ENCODE assay signal across 15 cellular contexts in the genomic region with DNA sequence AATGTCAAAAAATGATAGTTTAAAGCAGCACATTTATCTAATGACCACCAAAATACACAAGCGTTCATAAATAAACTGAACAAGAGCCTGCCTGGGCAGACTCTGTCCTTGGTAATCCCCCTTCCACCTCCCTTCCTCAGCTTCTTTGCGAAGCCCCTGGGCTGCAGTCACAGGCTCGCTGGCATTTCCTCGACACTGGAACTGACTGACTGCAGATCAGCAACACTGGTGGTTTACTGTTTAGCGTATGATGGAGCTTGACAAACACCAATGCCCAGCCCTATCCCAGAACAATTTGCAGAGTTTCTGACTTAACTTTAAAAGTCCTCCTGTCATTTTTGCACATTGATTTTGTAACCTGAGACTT. TPM values are rescaled to one million over a fixed set of nuclear protein-coding genes. Genes with fewer than 3 reads are reported as not detected.
DNase-seq lines count a peak whose midpoint lies in the region; ATAC-seq, FAIRE-seq and TF ChIP-seq lines count a peak whose summit lies in the region.
"Had no signal": no experiment of that assay in that cellular context is flagged by ENCODE, and none has a peak within 500 bp of the region (broad histone marks: within the 10 kb centered on the region; RNA-seq: fewer than 3 reads in every experiment).

No MANE protein-coding gene starts in this region.

- H3K9me3 ChIP-seq in small intestine (ENCODE audit: control insufficient read depth, low read depth) = no peaks in the 10 kb centered on the region
- no peaks in the 10 kb centered on the region for H3K9me3 ChIP-seq in Peyer's patch
- H3K9me3 ChIP-seq: esophagus muscularis mucosa had no signal

- no peaks in the 10 kb centered on the region for H3K9me3 Mint-ChIP-seq in T-helper 2 cell treated with Interferon-gamma antibody and Interleukin-4, amounts not matched to agents 5 μg/mL and 100 μg/mL, for 36 hours
- H3K9me3 Mint-ChIP-seq: immature natural killer cell; natural killer cell treated with Interleukin-12 subunit alpha and Interleukin-12 subunit beta and Interleukin-15 and Interleukin-18, amount 100 ng/mL, for 72 hours; T-helper 1 cell treated with Interleukin-12 subunit alpha and Interleukin-12 subunit beta and Interleukin-4 antibody, amounts not matched to agents 30 μg/mL and 1 μg/mL, for 36 hours had no signal

- peak; percentile 23 for DNase-seq in GM10266 (ENCODE audit: extremely low spot score)
- no peak for DNase-seq in small intestine
- no peak for DNase-seq in T-helper 2 cell treated with Interferon-gamma antibody and Interleukin-4, amounts not matched to agents 5 μg/mL and 100 μg/mL, for 36 hours (ENCODE audit: low spot score)
- no peak for DNase-seq in head of caudate nucleus
- DNase-seq in Peyer's patch = no peak
- DNase-seq: HCEC 1CT, immature natural killer cell had no signal

- no peak for FAIRE-seq in small intestine (lab: Jason Lieb, UNC)
- FAIRE-seq: G401.6 had no signal

- H3K27ac Mint-ChIP-seq in T-helper 2 cell treated with Interferon-gamma antibody and Interleukin-4, amounts not matched to agents 5 μg/mL and 100 μg/mL, for 36 hours = no peak overlapping the region
- H3K27ac Mint-ChIP-seq: immature natural killer cell; T-helper 1 cell treated with Interleukin-12 subunit alpha and Interleukin-12 subunit beta and Interleukin-4 antibody, amounts not matched to agents 30 μg/mL and 1 μg/mL, for 36 hours had no signal

- 80 to 94% (median 84%) methylated on average over 5 of the region's 5 CpGs for WGBS in small intestine, 3 donors

- no peak for TF ChIP-seq POLR2A in Peyer's patch (IDR thresholded peaks at IDR 0.05)

- no peaks in the 10 kb centered on the region for H3K27me3 Mint-ChIP-seq in T-helper 2 cell treated with Interferon-gamma antibody and Interleukin-4, amounts not matched to agents 5 μg/mL and 100 μg/mL, for 36 hours (ENCODE audit: low read depth)
- H3K27me3 Mint-ChIP-seq: brain had no signal

- peaks cover 6% of the 10 kb centered on the region for H3K4me1 Mint-ChIP-seq in T-helper 2 cell treated with Interferon-gamma antibody and Interleukin-4, amounts not matched to agents 5 μg/mL and 100 μg/mL, for 36 hours (ENCODE audit: low read depth)

- H3K27me3 ChIP-seq in small intestine (ENCODE audit: control insufficient read depth in 2 of 2, insufficient read depth in 2 of 2, low read length in 2 of 2) (no peaks in the 10 kb centered on the region), Peyer's patch (no peaks in the 10 kb centered on the region)
- H3K27me3 ChIP-seq: esophagus muscularis mucosa had no signal

- H3K27ac ChIP-seq in small intestine (ENCODE audit: low read depth in 1 of 2, low read length in 1 of 2) = no peak overlapping the region
- H3K27ac ChIP-seq in Peyer's patch = no peak overlapping the region
- H3K27ac ChIP-seq: esophagus muscularis mucosa had no signal

- H3K36me3 Mint-ChIP-seq in T-helper 2 cell treated with Interferon-gamma antibody and Interleukin-4, amounts not matched to agents 5 μg/mL and 100 μg/mL, for 36 hours (ENCODE audit: low read depth) = no peaks in the 10 kb centered on the region
- H3K36me3 Mint-ChIP-seq: immature natural killer cell; natural killer cell treated with Interleukin-12 subunit alpha and Interleukin-12 subunit beta and Interleukin-15 and Interleukin-18, amount 100 ng/mL, for 72 hours had no signal

- no peak for TF ChIP-seq CTCF in GM10266 (IDR thresholded peaks at IDR 0.05; ENCODE audit: control insufficient read depth, insufficient read depth, low read depth, missing control alignments)
- no peak for TF ChIP-seq CTCF in Peyer's patch (IDR thresholded peaks at IDR 0.05)

- no peak overlapping the region for H3K4me3 Mint-ChIP-seq in T-helper 2 cell treated with Interferon-gamma antibody and Interleukin-4, amounts not matched to agents 5 μg/mL and 100 μg/mL, for 36 hours
- H3K4me3 Mint-ChIP-seq: brain; immature natural killer cell; natural killer cell treated with Interleukin-12 subunit alpha and Interleukin-12 subunit beta and Interleukin-15 and Interleukin-18, amount 100 ng/mL, for 72 hours; T-helper 1 cell treated with Interleukin-12 subunit alpha and Interleukin-12 subunit beta and Interleukin-4 antibody, amounts not matched to agents 30 μg/mL and 1 μg/mL, for 36 hours had no signal

- ATAC-seq in GM19395 (IDR thresholded peaks at IDR 0.05; ENCODE audit: unreplicated experiment) (peak; percentile 80), HG02642 (IDR thresholded peaks at IDR 0.05; ENCODE audit: poor library complexity, unreplicated experiment) (peak; percentile 70), HG03432 (IDR thresholded peaks at IDR 0.05; ENCODE audit: unreplicated experiment) (peak; percentile 72)

- H3K36me3 ChIP-seq in small intestine (ENCODE audit: control insufficient read depth in 2 of 2, insufficient read depth in 2 of 2, low read length in 2 of 2) = peaks cover 0 to 10% of the 10 kb centered on the region in 2 donors
- H3K36me3 ChIP-seq in Peyer's patch = peaks cover 0 to 10% (median 0%) of the 10 kb centered on the region in 3 donors

- H3K4me1 ChIP-seq in small intestine (ENCODE audit: control insufficient read depth in 2 of 2, insufficient read depth in 1 of 2, low read depth in 1 of 2, low read length in 1 of 2) = no peaks in the 10 kb centered on the region
- H3K4me1 ChIP-seq in Peyer's patch = peaks cover 0 to 2% (median 0%) of the 10 kb centered on the region in 4 donors

- no peak overlapping the region for H3K4me3 ChIP-seq in small intestine (ENCODE audit: low read depth in 1 of 2, low read length in 2 of 2)
- H3K4me3 ChIP-seq in Peyer's patch = no peak overlapping the region
- H3K4me3 ChIP-seq: esophagus muscularis mucosa had no signal

- intact Hi-C loops in head of caudate nucleus (cut with DNase I) = no loop called here

RNA-seq across cellular contexts. Expression of gene COQ8A, which starts 55.9 kb away (rescaled TPM):
- 10 to 100 TPM; 35.7 to 52.6 (median 50.4) TPM for polyA plus RNA-seq in small intestine
- 100 to 1,000 TPM in 1 of 4 donors, 10 to 100 TPM in 3; 25.2 to 108 (median 48.3) TPM for total RNA-seq in Peyer's patch
